Comparison of ENCODE assay signal across 1 cellular context in the genomic region with DNA sequence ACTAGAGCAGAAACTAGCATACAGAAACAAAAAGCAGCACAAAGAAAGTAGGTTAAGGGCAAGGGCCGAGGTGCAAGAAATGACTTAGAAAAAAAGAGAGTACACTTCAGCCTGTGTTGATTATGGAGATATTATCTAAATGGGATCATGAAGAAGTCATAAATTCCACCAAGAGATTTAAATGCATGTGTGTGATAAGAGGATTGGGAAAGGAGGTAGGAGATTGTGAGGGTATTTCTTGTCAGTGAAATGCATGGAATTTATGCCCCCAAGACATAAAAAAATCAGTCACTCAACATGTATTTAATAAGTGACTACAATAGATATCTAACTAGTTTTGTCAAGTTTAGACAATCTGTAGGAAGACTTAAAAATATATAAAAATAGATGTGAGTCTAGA.
TF ChIP-seq lines count a peak whose summit lies in the region.

No MANE protein-coding gene starts in this region.

TF ChIP-seq in K562, 482 proteins besides CTCF, POLR2A, EP300 and RAD21 (continued from another document):
- no peak for TF ChIP-seq NCOA1 (IDR thresholded peaks at IDR 0.05; ENCODE audit: low read depth)
- no peak for TF ChIP-seq NFRKB (IDR thresholded peaks at IDR 0.05; ENCODE audit: low read depth)
- TF ChIP-seq CHD4 (IDR thresholded peaks at IDR 0.05; ENCODE audit: insufficient read depth, insufficient replicate concordance, low read depth, low read length, poor library complexity, severe bottlenecking): no peak
- no peak for TF ChIP-seq PHF20 (IDR thresholded peaks at IDR 0.05; ENCODE audit: partially characterized antibody)
- TF ChIP-seq, protein P1, sequence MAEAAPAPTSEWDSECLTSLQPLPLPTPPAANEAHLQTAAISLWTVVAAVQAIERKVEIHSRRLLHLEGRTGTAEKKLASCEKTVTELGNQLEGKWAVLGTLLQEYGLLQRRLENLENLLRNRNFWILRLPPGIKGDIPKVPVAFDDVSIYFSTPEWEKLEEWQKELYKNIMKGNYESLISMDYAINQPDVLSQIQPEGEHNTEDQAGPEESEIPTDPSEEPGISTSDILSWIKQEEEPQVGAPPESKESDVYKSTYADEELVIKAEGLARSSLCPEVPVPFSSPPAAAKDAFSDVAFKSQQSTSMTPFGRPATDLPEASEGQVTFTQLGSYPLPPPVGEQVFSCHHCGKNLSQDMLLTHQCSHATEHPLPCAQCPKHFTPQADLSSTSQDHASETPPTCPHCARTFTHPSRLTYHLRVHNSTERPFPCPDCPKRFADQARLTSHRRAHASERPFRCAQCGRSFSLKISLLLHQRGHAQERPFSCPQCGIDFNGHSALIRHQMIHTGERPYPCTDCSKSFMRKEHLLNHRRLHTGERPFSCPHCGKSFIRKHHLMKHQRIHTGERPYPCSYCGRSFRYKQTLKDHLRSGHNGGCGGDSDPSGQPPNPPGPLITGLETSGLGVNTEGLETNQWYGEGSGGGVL (CRISPR knock-in tag; IDR thresholded peaks at IDR 0.05): no peak
- TF ChIP-seq CCAR2 (IDR thresholded peaks at IDR 0.05; ENCODE audit: low read depth, low read length): no peak
- TF ChIP-seq MCM2 (IDR thresholded peaks at IDR 0.05; ENCODE audit: low read depth): no peak
- no peak for TF ChIP-seq CHD2 (IDR thresholded peaks at IDR 0.05; ENCODE audit: low read depth, low read length)
- TF ChIP-seq LCOR (CRISPR knock-in tag; IDR thresholded peaks at IDR 0.05): no peak
- no peak for TF ChIP-seq HEY1 (CRISPR knock-in tag; IDR thresholded peaks at IDR 0.05; ENCODE audit: borderline replicate concordance)
- no peak for TF ChIP-seq ZSCAN32 (CRISPR knock-in tag; IDR thresholded peaks at IDR 0.05)
- TF ChIP-seq, protein P2, sequence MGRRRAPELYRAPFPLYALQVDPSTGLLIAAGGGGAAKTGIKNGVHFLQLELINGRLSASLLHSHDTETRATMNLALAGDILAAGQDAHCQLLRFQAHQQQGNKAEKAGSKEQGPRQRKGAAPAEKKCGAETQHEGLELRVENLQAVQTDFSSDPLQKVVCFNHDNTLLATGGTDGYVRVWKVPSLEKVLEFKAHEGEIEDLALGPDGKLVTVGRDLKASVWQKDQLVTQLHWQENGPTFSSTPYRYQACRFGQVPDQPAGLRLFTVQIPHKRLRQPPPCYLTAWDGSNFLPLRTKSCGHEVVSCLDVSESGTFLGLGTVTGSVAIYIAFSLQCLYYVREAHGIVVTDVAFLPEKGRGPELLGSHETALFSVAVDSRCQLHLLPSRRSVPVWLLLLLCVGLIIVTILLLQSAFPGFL (CRISPR knock-in tag; IDR thresholded peaks at IDR 0.05): no peak
- no peak for TF ChIP-seq SNIP1 (IDR thresholded peaks at IDR 0.05; ENCODE audit: low read depth)
- TF ChIP-seq ATF7 (IDR thresholded peaks at IDR 0.05): no peak
